ENCODE assay signal across 15 cellular contexts in genomic region chr2:120382541-120383144, GRCh38. TPM values are rescaled to one million over a fixed set of nuclear protein-coding genes. Genes with fewer than 3 reads are reported as not detected.
DNase-seq lines count a peak whose midpoint lies in the region; ATAC-seq, FAIRE-seq and TF ChIP-seq lines count a peak whose summit lies in the region.
"Had no signal": no experiment of that assay in that cellular context is flagged by ENCODE, and none has a peak within 500 bp of the region (broad histone marks: within the 10 kb centered on the region; RNA-seq: fewer than 3 reads in every experiment).

No MANE protein-coding gene starts in this region.

- TF ChIP-seq CTCF in K562 (IDR thresholded peaks at IDR 0.05 in 2 of 3, conservative IDR thresholded peaks at IDR 0.05 in 1 of 3; ENCODE audit: insufficient read depth in 2 of 3, low read depth in 1 of 3, low read length in 3 of 3) (no peak), chondrocyte (IDR thresholded peaks at IDR 0.05) (no peak), osteoblast (IDR thresholded peaks at IDR 0.05; ENCODE audit: extremely low read depth, low read depth, low read length) (no peak)

- BruUV-seq in K562 (replicated peaks; lab: Mats Ljungman, UMichigan): no TSS peak

- H3K4me2 ChIP-seq in K562 (ENCODE audit: insufficient read depth, low read length): no peak overlapping the region
- no peak overlapping the region for H3K4me2 ChIP-seq in osteoblast (ENCODE audit: insufficient read depth, low read length)
- H3K4me2 ChIP-seq: A549 had no signal

- in situ Hi-C loops in K562 (cut with MboI): no loop called here

- CTCF ChIA-PET in K562 (lab: Yijun Ruan, JAX; ENCODE audit: low intra/inter-chr PET ratio): no interaction called here

- H3K4me1 ChIP-seq in K562 (replicated peaks in 1 of 2; ENCODE audit: control insufficient read depth in 2 of 2, insufficient read depth in 2 of 2, low read length in 2 of 2) (no peaks in the 10 kb centered on the region; a peak in 1 of 5 replicates), osteoblast (ENCODE audit: insufficient read depth, low read length) (no peaks in the 10 kb centered on the region)

- H3K9ac ChIP-seq in K562 (ENCODE audit: insufficient read depth in 1 of 2, low read depth in 2 of 2, low read length in 2 of 2): no peak overlapping the region

- ATAC-seq in K562 (no peak), left lobe of liver (peak; percentile 11), HG03175 (IDR thresholded peaks at IDR 0.05; ENCODE audit: unreplicated experiment) (no peak)
- ATAC-seq: A549; CD8-positive, alpha-beta T cell had no signal

- no peaks in the 10 kb centered on the region for H3K9me1 ChIP-seq in K562 (ENCODE audit: control insufficient read depth, insufficient read depth, low read length)

- no peaks in the 10 kb centered on the region for H3K9me3 Mint-ChIP-seq in chondrocyte (ENCODE audit: low read depth)
- H3K9me3 Mint-ChIP-seq: CD8-positive, alpha-beta T cell; HFFc6 had no signal

- no peak for TF ChIP-seq POLR2A in K562 (conservative IDR thresholded peaks at IDR 0.05)

- H3K4me1 Mint-ChIP-seq in chondrocyte (ENCODE audit: low read depth): no peaks in the 10 kb centered on the region
- H3K4me1 Mint-ChIP-seq: CD14-positive monocyte had no signal

- no peaks in the 10 kb centered on the region for H3K79me2 ChIP-seq in K562 (ENCODE audit: control insufficient read depth, insufficient read depth, low read length)
- H3K79me2 ChIP-seq in osteoblast (ENCODE audit: insufficient read depth, low read length): no peaks in the 10 kb centered on the region

- intact Hi-C loops in K562 (cut with micrococcal nuclease): no loop called here

- H3K36me3 Mint-ChIP-seq in chondrocyte (ENCODE audit: low read depth): peaks cover 2% of the 10 kb centered on the region
- H3K36me3 Mint-ChIP-seq: CD14-positive monocyte; CD8-positive, alpha-beta T cell had no signal

- H3K36me3 ChIP-seq in K562 (ENCODE audit: control insufficient read depth, insufficient read depth, low read length) (no peaks in the 10 kb centered on the region), osteoblast (ENCODE audit: insufficient read depth, low read length) (no peaks in the 10 kb centered on the region)

- POLR2A ChIA-PET in K562 (lab: Yijun Ruan, JAX): interaction anchor here (0.6 kb wide), 1 partner anchor 83 kb away, joined by 3 read pairs; no protein-coding TSS in a partner anchor

- no peak overlapping the region for H3K4me3 ChIP-seq in K562
- H3K4me3 ChIP-seq in osteoblast (ENCODE audit: insufficient read depth, low read length): no peak overlapping the region
- H3K4me3 ChIP-seq: A549 had no signal

- no peak for FAIRE-seq in K562 (lab: Jason Lieb, UNC)
- FAIRE-seq: A549, D721Med had no signal

- DNase-seq in K562 (ENCODE audit: extremely low read depth in 1 of 4, low spot score in 3 of 4) (no peak), chondrocyte (ENCODE audit: low spot score) (peak; percentile 51), left lobe of liver (ENCODE audit: low spot score) (no peak), osteoblast (ENCODE audit: insufficient read length, low spot score, missing footprints) (peak; percentile 53)
- no peak for DNase-seq in stimulated activated naive CD4-positive, alpha-beta T cell treated with Interleukin-2 at 50 U/mL for 16 hours (lab: John Stamatoyannopoulos, UW)
- DNase-seq: CD8-positive, alpha-beta T cell; COR-L47; DMS153; HCEC 1CT; HFFc6 had no signal

- no peak for TF ChIP-seq RAD21 in K562 (CRISPR knock-in tag; conservative IDR thresholded peaks at IDR 0.05 in 1 of 2, IDR thresholded peaks at IDR 0.05 in 1 of 2)

- H3K27ac Mint-ChIP-seq in chondrocyte (ENCODE audit: unreplicated experiment): no peak overlapping the region
- H3K27ac Mint-ChIP-seq: CD8-positive, alpha-beta T cell; HFFc6 had no signal

- H3K27ac ChIP-seq in K562 (ENCODE audit: extremely low read depth, low read depth, low read length) (no peak overlapping the region), osteoblast (ENCODE audit: low read depth, low read length) (no peak overlapping the region)
- H3K27ac ChIP-seq: A549, HL-60 had no signal

- H3K9me3 ChIP-seq in K562 (replicated peaks; ENCODE audit: control insufficient read depth, insufficient read depth, low read depth, low read length): no peaks in the 10 kb centered on the region
- H3K9me3 ChIP-seq in osteoblast (ENCODE audit: low read depth, low read length): no peaks in the 10 kb centered on the region
- H3K9me3 ChIP-seq: A549 had no signal

- H4K20me1 ChIP-seq in K562 (replicated peaks; ENCODE audit: control insufficient read depth, insufficient read depth, low read length) (peaks cover 8% of the 10 kb centered on the region), osteoblast (ENCODE audit: insufficient read depth, low read length) (no peaks in the 10 kb centered on the region)

- peaks cover 30% of the 10 kb centered on the region for H3K27me3 Mint-ChIP-seq in chondrocyte (ENCODE audit: low read depth)

- no peak for TF ChIP-seq EP300 in K562 (IDR thresholded peaks at IDR 0.05; ENCODE audit: low read length)

- 2% methylated on average over 10 of the region's 11 CpGs for WGBS in K562 (ENCODE audit: insufficient coverage, low coverage, missing lambda C conversion rate)

- H3K27me3 ChIP-seq in K562 (ENCODE audit: control insufficient read depth in 2 of 2, insufficient read depth in 2 of 2, low read length in 2 of 2): peaks cover 0 to 48% of the 10 kb centered on the region in 2 experiments; a peak in 3 of 5 replicates
- peaks cover 4% of the 10 kb centered on the region for H3K27me3 ChIP-seq in osteoblast (ENCODE audit: insufficient read depth, low read length)

- H3K4me3 Mint-ChIP-seq in chondrocyte (ENCODE audit: unreplicated experiment): no peak overlapping the region
- H3K4me3 Mint-ChIP-seq: CD14-positive monocyte; CD8-positive, alpha-beta T cell; HFFc6 had no signal

- no peak overlapping the region for H2AFZ ChIP-seq in K562 (ENCODE audit: low read depth, low read length)
- H2AFZ ChIP-seq in osteoblast (ENCODE audit: low read length): no peak overlapping the region

TF ChIP-seq in K562, 482 proteins besides CTCF, POLR2A, EP300 and RAD21 (continues in another document):
- TF ChIP-seq USF1 (CRISPR knock-in tag; IDR thresholded peaks at IDR 0.05) (no peak), PBX2 (CRISPR knock-in tag; IDR thresholded peaks at IDR 0.05; ENCODE audit: low read depth) (no peak), PBX2 (tag; conservative IDR thresholded peaks at IDR 0.05; ENCODE audit: low read depth) (no peak), ZNF41 (CRISPR knock-in tag; conservative IDR thresholded peaks at IDR 0.05) (no peak)

RNA-seq across cellular contexts. Expression of gene INHBB, which starts 36.7 kb away (rescaled TPM):
- total RNA-seq in K562 (2011; cell fraction: chromatin; rRNA removed; ENCODE audit: low replicate concordance): not detected in 2 replicates
- not detected in 2 replicates for total RNA-seq in K562 (2011; cell fraction: nucleolus; rRNA removed)
- not detected in 2 replicates for total RNA-seq in K562 (2011; cell fraction: nucleoplasm; rRNA removed)
- not detected in 2 replicates for total RNA-seq in K562 (2014; rRNA removed)
- total RNA-seq in K562 (2014; rRNA removed; fragmentation: Illumina TruSeq; extraction: Trizol): not detected in 2 replicates
- not detected in 2 replicates for total RNA-seq in K562 (2015; rRNA removed; fragmentation: Illumina TruSeq; extraction: Trizol)
- 0.11 TPM in 1 of 2 replicates, not detected in the other for total RNA-seq in K562 (2021)
- polyA plus RNA-seq in K562 (2011; rRNA removed): not detected in 2 replicates
- polyA plus RNA-seq in K562 (2011; cell fraction: cytosol; rRNA removed): not detected in 2 replicates
- not detected in 2 replicates for polyA plus RNA-seq in K562 (2011; cell fraction: nucleus; rRNA removed)
- not detected in 2 replicates for polyA plus RNA-seq in K562 (2012)
- polyA plus RNA-seq in K562 (2014; fragmentation: Illumina TruSeq; extraction: Trizol): 0.04 TPM in 1 of 2 replicates, not detected in the other
- not detected for polyA plus RNA-seq in K562 (2014; fragmentation: Nextera tagmentation; extraction: Ambion mirVana)
- not detected in 2 replicates for polyA plus RNA-seq in K562 (2014; rRNA removed)
- not detected in 2 replicates for polyA minus RNA-seq in K562 (2011; rRNA and poly(A)+ RNA removed)
- not detected in 2 replicates for polyA minus RNA-seq in K562 (2011; cell fraction: cytosol; rRNA and poly(A)+ RNA removed)
- not detected in 2 replicates for polyA minus RNA-seq in K562 (2011; cell fraction: nucleus; rRNA and poly(A)+ RNA removed)
- total RNA-seq in chondrocyte: 0.58 to 1.3 TPM (median 0.90 TPM) in 3 replicates
- 6.3 TPM for total RNA-seq in left lobe of liver
- total RNA-seq in osteoblast: under 0.01 and 0.29 TPM in 2 replicates
- total RNA-seq: CD8-positive, alpha-beta T cell had no signal
- polyA plus RNA-seq: CD14-positive monocyte had no signal

Comparison
In these comparisons a context has a peak if more than half of its experiments do, and no peak if none do; other contexts are left out.
1. DNase-seq: peak in chondrocyte (single experiment) and osteoblast (single experiment); none in K562 (0 of 4), left lobe of liver (single experiment) and stimulated activated naive CD4-positive, alpha-beta T cell treated with Interleukin-2 at 50 U/mL for 16 hours (single experiment).